ENCODE assay signal across 19 cellular contexts in the genomic region with DNA sequence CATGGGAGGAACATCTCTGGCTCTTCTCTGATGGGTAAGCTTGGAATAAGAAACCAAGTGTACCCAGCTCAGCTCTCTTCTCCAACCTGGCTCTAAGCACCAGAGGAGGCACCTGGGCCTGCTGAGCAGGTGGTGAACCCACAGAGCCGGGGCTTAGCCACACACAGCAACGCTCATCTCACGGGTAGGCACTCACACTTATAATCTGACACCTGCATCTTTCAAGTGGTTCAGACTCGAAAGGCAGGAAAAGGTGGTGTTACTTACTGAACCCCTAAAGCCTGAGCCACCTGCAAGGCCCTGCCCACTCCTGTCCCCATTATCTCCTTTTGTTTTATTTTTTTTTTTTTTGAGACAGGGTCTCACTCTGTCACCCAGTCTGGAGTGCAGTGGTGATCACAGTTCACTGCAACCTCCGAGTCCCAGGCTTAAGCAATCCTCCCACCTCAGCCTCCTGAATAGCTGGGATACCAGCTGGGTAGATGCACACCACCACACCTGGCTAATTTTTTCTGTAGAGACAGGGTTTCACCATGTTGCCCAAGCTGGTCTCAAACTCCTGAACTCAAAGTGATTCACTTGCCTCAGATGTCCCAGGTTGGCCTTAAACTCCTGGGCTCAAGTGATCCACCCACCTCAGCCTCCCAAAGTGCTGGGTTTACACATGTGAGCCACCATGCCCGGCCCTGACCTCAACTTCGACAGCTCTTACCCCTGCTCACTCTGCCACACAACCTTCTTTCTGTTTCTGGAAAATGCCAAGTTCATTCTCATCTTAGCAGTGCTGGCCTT. TPM values are rescaled to one million over a fixed set of nuclear protein-coding genes. Genes with fewer than 3 reads are reported as not detected.
DNase-seq lines count a peak whose midpoint lies in the region; ATAC-seq, FAIRE-seq and TF ChIP-seq lines count a peak whose summit lies in the region.
"Had no signal": no experiment of that assay in that cellular context is flagged by ENCODE, and none has a peak within 500 bp of the region (broad histone marks: within the 10 kb centered on the region; RNA-seq: fewer than 3 reads in every experiment).

No MANE protein-coding gene starts in this region.

- CTCF ChIA-PET in GM12878 (lab: Yijun Ruan, JAX) = interaction anchor here (1.4 to 1.7 kb wide), 2 partner anchors 10 to 12 kb away, joined by 4 to 5 read pairs; no protein-coding TSS in a partner anchor

- no peak overlapping the region for H3K4me2 ChIP-seq in GM12878 (ENCODE audit: control insufficient read depth, insufficient read depth)
- H3K4me2 ChIP-seq: GM23338 had no signal

- H3K9me3 Mint-ChIP-seq in stimulated activated naive CD8-positive, alpha-beta T cell treated with anti-CD3 and anti-CD28 coated beads, Interleukin-15, Interleukin-2, amounts not matched to agents 100 ng/mL and 50 ng/mL, for 24 hours = no peaks in the 10 kb centered on the region
- H3K9me3 Mint-ChIP-seq: GM23338 had no signal

- H3K27ac Mint-ChIP-seq in stimulated activated naive CD8-positive, alpha-beta T cell treated with anti-CD3 and anti-CD28 coated beads, Interleukin-15, Interleukin-2, amounts not matched to agents 100 ng/mL and 50 ng/mL, for 24 hours = peak overlapping the region; percentile 90
- H3K27ac Mint-ChIP-seq: GM23338, nephron progenitor cell had no signal

- DNase-seq in NCI-H2107 treated with DMSO at 0.1 percent for 48 hours (lab: John Stamatoyannopoulos, UW; ENCODE audit: unreplicated experiment) (peak; percentile 54), NCI-H2107 (lab: John Stamatoyannopoulos, UW) (no peak), GM12878 (ENCODE audit: low read depth, low spot score) (no peak), ovary (no peak), testis (no peak)
- DNase-seq in stimulated activated naive CD8-positive, alpha-beta T cell treated with anti-CD3 and anti-CD28 coated beads, Interleukin-15, Interleukin-2, amounts not matched to agents 100 U/mL and 50 U/mL, for 24 hours = no peak
- DNase-seq: aorta, IMR-90, islet precursor cell, NCI-H1092, nephron progenitor cell, psoas muscle, trophoblast cell had no signal

- no peak for TF ChIP-seq EP300 in GM12878 (IDR thresholded peaks at IDR 0.05; ENCODE audit: borderline replicate concordance in 1 of 2, control insufficient read depth in 1 of 2, low read depth in 2 of 2, low read length in 2 of 2)
- no peak for TF ChIP-seq EP300 in ovary (IDR thresholded peaks at IDR 0.05)

- H3K9me3 ChIP-seq in GM12878 (replicated peaks; ENCODE audit: control insufficient read depth, insufficient read depth, low read length) (no peaks in the 10 kb centered on the region), ovary (no peaks in the 10 kb centered on the region), testis (no peaks in the 10 kb centered on the region)
- H3K9me3 ChIP-seq: psoas muscle had no signal

- H3K9ac ChIP-seq in GM12878 (ENCODE audit: control insufficient read depth, insufficient read depth, low read length) = no peak overlapping the region

- no peak for TF ChIP-seq RAD21 in GM12878 (IDR thresholded peaks at IDR 0.05; ENCODE audit: insufficient read depth, low read depth, low read length)

- ATAC-seq in stimulated activated naive CD8-positive, alpha-beta T cell treated with anti-CD3 and anti-CD28 coated beads, Interleukin-15, Interleukin-2, amounts not matched to agents 100 U/mL and 50 U/mL, for 24 hours = no peak
- ATAC-seq in GM12878 (no peak), HG03159 (IDR thresholded peaks at IDR 0.05; ENCODE audit: unreplicated experiment) (no peak)
- ATAC-seq: GM23338, psoas muscle, SK-N-SH treated with all-trans-retinoic acid at 6 μM for 48 hours had no signal

- in situ Hi-C loops in GM12878 (cut with MboI) = no loop called here

- intact Hi-C loops in GM12878 (cut with micrococcal nuclease; ENCODE audit: unreplicated experiment) (no loop called here), ovary (cut with DNase I) (loop anchor here in 1 of 4 donors (10.0 kb wide), 1 partner anchor 604 kb away; no protein-coding TSS in a partner anchor), testis (cut with DNase I; ENCODE audit: low total_unique reads) (no loop called here)

- FAIRE-seq in GM12878 (lab: Jason Lieb, UNC) = no peak
- FAIRE-seq: endometrium had no signal

- RAD21 ChIA-PET in GM12878 (lab: Charles Lee; ENCODE audit: unreplicated experiment) = no interaction called here

- peaks cover 11 to 21% of the 10 kb centered on the region in 2 experiments for H3K36me3 ChIP-seq in GM12878 (ENCODE audit: control insufficient read depth in 2 of 2, insufficient read depth in 2 of 2, low read length in 1 of 2)
- H3K36me3 ChIP-seq in ovary = no peaks in the 10 kb centered on the region
- H3K36me3 ChIP-seq in testis (ENCODE audit: low read depth, missing control alignments) = no peaks in the 10 kb centered on the region

- H4K20me1 ChIP-seq in GM12878 (ENCODE audit: control insufficient read depth, insufficient read depth) = no peaks in the 10 kb centered on the region

- H3K4me3 Mint-ChIP-seq in stimulated activated naive CD8-positive, alpha-beta T cell treated with anti-CD3 and anti-CD28 coated beads, Interleukin-15, Interleukin-2, amounts not matched to agents 100 ng/mL and 50 ng/mL, for 24 hours = no peak overlapping the region
- H3K4me3 Mint-ChIP-seq: GM23338, nephron progenitor cell had no signal

- 46% methylated on average over 7 of the region's 7 CpGs for WGBS in GM12878 (ENCODE audit: insufficient coverage, insufficient replicate concordance, low lambda C conversion rate, missing lambda C conversion rate)
- WGBS in ovary, 3 donors = 87 to 91% (median 88%) methylated on average over 7 of the region's 7 CpGs
- 89 to 94% methylated on average over 7 of the region's 7 CpGs for WGBS in testis, 2 donors

- POLR2A ChIA-PET in GM12878 (lab: Charles Lee) = interaction anchor here (0.6 to 0.7 kb wide), 2 partner anchors 10 to 175 kb away, joined by 3 to 5 read pairs; a partner anchor contains a TSS

- H3K4me3 ChIP-seq in GM12878 (no peak overlapping the region), ovary (no peak overlapping the region), testis (no peak overlapping the region)
- H3K4me3 ChIP-seq: GM23338, psoas muscle had no signal

- H3K4me1 ChIP-seq in GM12878 (ENCODE audit: control insufficient read depth, insufficient read depth, low read length) (no peaks in the 10 kb centered on the region), ovary (ENCODE audit: insufficient read depth) (no peaks in the 10 kb centered on the region), testis (no peaks in the 10 kb centered on the region)
- H3K4me1 ChIP-seq: psoas muscle had no signal

- H3K36me3 Mint-ChIP-seq in stimulated activated naive CD8-positive, alpha-beta T cell treated with anti-CD3 and anti-CD28 coated beads, Interleukin-15, Interleukin-2, amounts not matched to agents 100 ng/mL and 50 ng/mL, for 24 hours (ENCODE audit: low read depth) = peaks cover 31% of the 10 kb centered on the region

- TF ChIP-seq CTCF in GM12878 (IDR thresholded peaks at IDR 0.05 in 2 of 3, conservative IDR thresholded peaks at IDR 0.05 in 1 of 3; ENCODE audit: control insufficient read depth in 2 of 3, extremely low read depth in 1 of 3, insufficient read depth in 1 of 3, low read depth in 3 of 3, low read length in 3 of 3) (no peak), ovary (IDR thresholded peaks at IDR 0.05) (no peak), testis (IDR thresholded peaks at IDR 0.05) (no peak)

- H3K27me3 Mint-ChIP-seq in stimulated activated naive CD8-positive, alpha-beta T cell treated with anti-CD3 and anti-CD28 coated beads, Interleukin-15, Interleukin-2, amounts not matched to agents 100 ng/mL and 50 ng/mL, for 24 hours = no peaks in the 10 kb centered on the region

- no TSS peak for BruUV-seq in GM12878 (replicated peaks; lab: Mats Ljungman, UMichigan)

- H3K27me3 ChIP-seq in GM12878 (replicated peaks in 1 of 2; ENCODE audit: control insufficient read depth in 2 of 2, insufficient read depth in 2 of 2, low read length in 1 of 2) = no peaks in the 10 kb centered on the region
- no peaks in the 10 kb centered on the region for H3K27me3 ChIP-seq in ovary
- no peaks in the 10 kb centered on the region for H3K27me3 ChIP-seq in testis

- no peaks in the 10 kb centered on the region for H3K79me2 ChIP-seq in GM12878 (ENCODE audit: control insufficient read depth, insufficient read depth, low read length)

- H3K27ac ChIP-seq in GM12878 (ENCODE audit: control insufficient read depth, insufficient read depth) (no peak overlapping the region), ovary (no peak overlapping the region), testis (no peak overlapping the region)
- H3K27ac ChIP-seq: 22Rv1, psoas muscle had no signal

- no peak overlapping the region for H2AFZ ChIP-seq in GM12878 (ENCODE audit: control insufficient read depth, low read depth, low read length)
- H2AFZ ChIP-seq: GM23338 had no signal

- TF ChIP-seq POLR2A in GM12878 (IDR thresholded peaks at IDR 0.05; ENCODE audit: low read depth, low read length) (no peak), ovary (IDR thresholded peaks at IDR 0.05) (no peak), testis (IDR thresholded peaks at IDR 0.05) (no peak)

- H3K4me1 Mint-ChIP-seq in stimulated activated naive CD8-positive, alpha-beta T cell treated with anti-CD3 and anti-CD28 coated beads, Interleukin-15, Interleukin-2, amounts not matched to agents 100 ng/mL and 50 ng/mL, for 24 hours (ENCODE audit: low read depth) = peaks cover 27% of the 10 kb centered on the region
- H3K4me1 Mint-ChIP-seq: GM23338, nephron progenitor cell had no signal

- SMC1A ChIA-PET in GM12878 (lab: Charles Lee; ENCODE audit: uncharacterized antibody, unreplicated experiment) = interaction anchor here (0.6 kb wide), 1 partner anchor 1588 kb away, joined by 3 read pairs; no protein-coding TSS in a partner anchor

RNA-seq across cellular contexts. Expression of a gene that starts 9.8 kb away (rescaled TPM):
- 56.5 and 60.6 TPM in 2 replicates for total RNA-seq in GM12878 (2013; cell fraction: nucleolus; rRNA removed)
- total RNA-seq in GM12878 (2014; rRNA removed) = 26.2 and 28.6 TPM in 2 replicates
- 13.1 and 13.6 TPM in 2 replicates for total RNA-seq in GM12878 (2014; rRNA removed; fragmentation: Illumina TruSeq; extraction: Trizol)
- 22.5 and 24.5 TPM in 2 replicates for total RNA-seq in GM12878 (2021)
- polyA plus RNA-seq in GM12878 (2011; ENCODE audit: low read depth) = 12.1 TPM
- polyA plus RNA-seq in GM12878 (2011; rRNA removed) = 16.5 and 22.0 TPM in 2 replicates
- 31.7 and 43.2 TPM in 2 replicates for polyA plus RNA-seq in GM12878 (2011; cell fraction: cytosol; rRNA removed)
- 46.4 and 62.5 TPM in 2 replicates for polyA plus RNA-seq in GM12878 (2011; cell fraction: nucleus; rRNA removed)
- 21.0 and 21.4 TPM in 2 replicates for polyA plus RNA-seq in GM12878 (2012)
- polyA plus RNA-seq in GM12878 (2014; fragmentation: Illumina TruSeq; extraction: Trizol) = 15.6 and 17.1 TPM in 2 replicates
- 1 to 10 TPM; 1.4 to 4.1 TPM for polyA plus RNA-seq in GM12878 (2014; fragmentation: Nextera tagmentation; extraction: Ambion mirVana)
- 35.7 and 40.0 TPM in 2 replicates for polyA plus RNA-seq in GM12878 (2014; rRNA removed)
- polyA plus RNA-seq in GM12878 (2016; fragmentation: Nextera tagmentation; extraction: Ambion mirVana) = 10 to 100 TPM; 26.8 to 27.3 TPM
- 9.6 and 18.8 TPM in 2 replicates for polyA minus RNA-seq in GM12878 (2011; rRNA and poly(A)+ RNA removed)
- 8.5 and 11.9 TPM in 2 replicates for polyA minus RNA-seq in GM12878 (2011; cell fraction: cytosol; rRNA and poly(A)+ RNA removed)
- 19.5 and 35.9 TPM in 2 replicates for polyA minus RNA-seq in GM12878 (2011; cell fraction: nucleus; rRNA and poly(A)+ RNA removed)
- total RNA-seq in ovary = 10 to 100 TPM; 22.3 to 34.4 (median 27.7) TPM
- 10 to 100 TPM; 18.3 to 24.0 TPM for polyA plus RNA-seq in ovary
- total RNA-seq in testis = 10 to 100 TPM; 38.7 to 42.6 TPM
- 24.7 TPM for polyA plus RNA-seq in testis (ENCODE audit: insufficient read depth, low read depth, low replicate concordance)

RNA-seq across cellular contexts. Expression of a gene that starts 18.7 kb away (rescaled TPM):
- total RNA-seq in GM12878 (2013; cell fraction: nucleolus; rRNA removed) = 18.1 and 20.5 TPM in 2 replicates
- total RNA-seq in GM12878 (2014; rRNA removed) = 297 and 314 TPM in 2 replicates
- total RNA-seq in GM12878 (2014; rRNA removed; fragmentation: Illumina TruSeq; extraction: Trizol) = 292 and 299 TPM in 2 replicates
- 343 and 345 TPM in 2 replicates for total RNA-seq in GM12878 (2021)
- 467 TPM for polyA plus RNA-seq in GM12878 (2011; ENCODE audit: low read depth)
- 679 and 767 TPM in 2 replicates for polyA plus RNA-seq in GM12878 (2011; rRNA removed)
- polyA plus RNA-seq in GM12878 (2011; cell fraction: cytosol; rRNA removed) = 751 and 930 TPM in 2 replicates
- 559 and 571 TPM in 2 replicates for polyA plus RNA-seq in GM12878 (2011; cell fraction: nucleus; rRNA removed)
- polyA plus RNA-seq in GM12878 (2012) = 538 and 589 TPM in 2 replicates
- polyA plus RNA-seq in GM12878 (2014; fragmentation: Illumina TruSeq; extraction: Trizol) = 340 and 433 TPM in 2 replicates
- 100 to 1,000 TPM; 888 to 897 TPM for polyA plus RNA-seq in GM12878 (2014; fragmentation: Nextera tagmentation; extraction: Ambion mirVana)
- polyA plus RNA-seq in GM12878 (2014; rRNA removed) = 477 and 654 TPM in 2 replicates
- polyA plus RNA-seq in GM12878 (2016; fragmentation: Nextera tagmentation; extraction: Ambion mirVana) = 100 to 1,000 TPM; 816 to 817 TPM
- polyA minus RNA-seq in GM12878 (2011; rRNA and poly(A)+ RNA removed) = 163 and 180 TPM in 2 replicates
- polyA minus RNA-seq in GM12878 (2011; cell fraction: cytosol; rRNA and poly(A)+ RNA removed) = 37.7 and 58.5 TPM in 2 replicates
- polyA minus RNA-seq in GM12878 (2011; cell fraction: nucleus; rRNA and poly(A)+ RNA removed) = 19.9 and 30.6 TPM in 2 replicates
- total RNA-seq in ovary = 100 to 1,000 TPM; 217 to 412 (median 255) TPM
- 100 to 1,000 TPM; 315 to 492 TPM for polyA plus RNA-seq in ovary
- total RNA-seq in testis = 100 to 1,000 TPM; 418 to 540 TPM
- 491 TPM for polyA plus RNA-seq in testis (ENCODE audit: insufficient read depth, low read depth, low replicate concordance)

RNA-seq across cellular contexts. Expression of a gene that starts 26.1 kb away (rescaled TPM):
- total RNA-seq in GM12878 (2013; cell fraction: nucleolus; rRNA removed) = 38.7 and 41.8 TPM in 2 replicates
- 155 and 162 TPM in 2 replicates for total RNA-seq in GM12878 (2014; rRNA removed)
- 35.5 and 38.8 TPM in 2 replicates for total RNA-seq in GM12878 (2014; rRNA removed; fragmentation: Illumina TruSeq; extraction: Trizol)
- total RNA-seq in GM12878 (2021) = 90.4 and 95.6 TPM in 2 replicates
- 31.4 TPM for polyA plus RNA-seq in GM12878 (2011; ENCODE audit: low read depth)
- 26.5 and 47.3 TPM in 2 replicates for polyA plus RNA-seq in GM12878 (2011; rRNA removed)
- 70.3 and 132 TPM in 2 replicates for polyA plus RNA-seq in GM12878 (2011; cell fraction: cytosol; rRNA removed)
- 101 and 114 TPM in 2 replicates for polyA plus RNA-seq in GM12878 (2011; cell fraction: nucleus; rRNA removed)
- 44.0 and 53.8 TPM in 2 replicates for polyA plus RNA-seq in GM12878 (2012)
- polyA plus RNA-seq in GM12878 (2014; fragmentation: Illumina TruSeq; extraction: Trizol) = 5.3 and 16.0 TPM in 2 replicates
- 1 to 10 TPM; 2.4 to 6.1 TPM for polyA plus RNA-seq in GM12878 (2014; fragmentation: Nextera tagmentation; extraction: Ambion mirVana)
- 156 and 169 TPM in 2 replicates for polyA plus RNA-seq in GM12878 (2014; rRNA removed)
- polyA plus RNA-seq in GM12878 (2016; fragmentation: Nextera tagmentation; extraction: Ambion mirVana) = 100 to 1,000 TPM; 180 to 209 TPM
- polyA minus RNA-seq in GM12878 (2011; rRNA and poly(A)+ RNA removed) = 10.6 and 25.1 TPM in 2 replicates
- 17.2 and 18.3 TPM in 2 replicates for polyA minus RNA-seq in GM12878 (2011; cell fraction: cytosol; rRNA and poly(A)+ RNA removed)
- polyA minus RNA-seq in GM12878 (2011; cell fraction: nucleus; rRNA and poly(A)+ RNA removed) = 12.2 and 19.7 TPM in 2 replicates
- 10 to 100 TPM; 49.2 to 70.9 (median 61.0) TPM for total RNA-seq in ovary
- 10 to 100 TPM in 1 of 2 donors, 1 to 10 TPM in 1; 6.3 to 94.2 TPM for polyA plus RNA-seq in ovary
- total RNA-seq in testis = 100 to 1,000 TPM; 228 to 232 TPM
- polyA plus RNA-seq in testis (ENCODE audit: insufficient read depth, low read depth, low replicate concordance) = 209 TPM

RNA-seq across cellular contexts. Expression of a gene that starts 40.5 kb away (rescaled TPM):
- total RNA-seq in GM12878 (2013; cell fraction: nucleolus; rRNA removed) = 2.2 and 2.4 TPM in 2 replicates
- total RNA-seq in GM12878 (2014; rRNA removed) (1.3 and 1.8 TPM in 2 replicates), GM12878 (2014; rRNA removed; fragmentation: Illumina TruSeq; extraction: Trizol) (1.5 and 1.7 TPM in 2 replicates), GM12878 (2021) (1.5 and 2.1 TPM in 2 replicates), ovary (10 to 100 TPM; 12.6 to 31.0 (median 21.0) TPM), testis (10 to 100 TPM; 48.1 to 50.5 TPM)
- 1.7 TPM for polyA plus RNA-seq in GM12878 (2011; ENCODE audit: low read depth)
- polyA plus RNA-seq in GM12878 (2011; rRNA removed) (1.2 and 1.6 TPM in 2 replicates), GM12878 (2014; fragmentation: Illumina TruSeq; extraction: Trizol) (1.5 and 1.6 TPM in 2 replicates), GM12878 (2014; fragmentation: Nextera tagmentation; extraction: Ambion mirVana) (1 to 10 TPM in 1 of 2 experiments, under 1 TPM in 1; 0.64 to 1.2 TPM), GM12878 (2014; rRNA removed) (2.6 and 4.1 TPM in 2 replicates), GM12878 (2016; fragmentation: Nextera tagmentation; extraction: Ambion mirVana) (1 to 10 TPM; 1.2 to 1.7 TPM), ovary (10 to 100 TPM; 10.6 to 20.3 TPM), testis (ENCODE audit: insufficient read depth, low read depth, low replicate concordance) (63.3 TPM)
- polyA plus RNA-seq in GM12878 (2011; cell fraction: cytosol; rRNA removed) = 0.23 and 0.52 TPM in 2 replicates
- 1.1 TPM in 2 replicates for polyA plus RNA-seq in GM12878 (2011; cell fraction: nucleus; rRNA removed)
- 3.0 TPM in 2 replicates for polyA plus RNA-seq in GM12878 (2012)
- polyA minus RNA-seq in GM12878 (2011; rRNA and poly(A)+ RNA removed) = 0.41 and 0.59 TPM in 2 replicates
- not detected in 2 replicates for polyA minus RNA-seq in GM12878 (2011; cell fraction: cytosol; rRNA and poly(A)+ RNA removed)
- polyA minus RNA-seq in GM12878 (2011; cell fraction: nucleus; rRNA and poly(A)+ RNA removed) = 0.73 and 1.9 TPM in 2 replicates
